ENCODE assay signal across 1 cellular context in the genomic region with DNA sequence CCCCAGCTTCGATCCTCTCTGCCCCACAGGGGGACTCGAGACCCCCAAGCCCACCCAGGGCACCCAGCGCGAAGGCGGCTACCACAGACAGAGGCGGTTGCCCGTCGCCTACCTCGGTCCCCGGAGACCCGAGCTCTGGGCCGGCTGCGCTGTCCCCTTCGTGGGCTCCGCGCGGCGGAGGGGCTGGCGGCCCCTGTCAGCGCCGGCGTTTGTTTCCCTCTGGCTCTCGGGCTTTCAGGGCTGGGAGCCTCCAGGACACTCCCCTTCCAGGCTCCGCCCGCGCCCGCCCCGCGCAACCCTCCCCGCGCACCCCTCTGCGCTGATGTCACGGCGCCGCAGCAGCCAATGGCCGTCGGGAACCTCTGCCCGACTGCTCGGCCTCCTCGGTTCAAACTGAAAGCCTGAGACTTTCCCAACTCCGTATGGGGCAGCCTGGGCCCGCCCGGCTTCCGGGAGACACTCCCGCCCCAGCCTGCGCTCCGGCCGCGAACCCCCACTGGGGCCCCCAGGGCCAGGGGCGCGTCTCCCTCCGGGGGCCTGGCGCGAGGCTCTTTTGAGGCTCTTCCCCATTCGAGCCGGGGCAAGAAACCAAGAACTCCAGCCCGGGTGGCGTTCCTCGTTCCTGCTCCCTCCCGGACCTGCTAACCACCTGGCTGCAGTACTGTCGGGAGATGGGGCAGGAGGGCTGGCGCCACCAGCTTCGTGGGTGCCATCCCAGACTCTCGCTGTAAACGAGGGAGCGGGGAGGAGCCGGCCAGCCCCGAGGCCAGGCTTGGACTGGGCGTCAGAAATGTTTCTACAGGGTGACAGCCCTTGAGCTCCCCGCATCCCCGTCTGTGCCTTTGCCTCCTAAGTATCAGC.
TF ChIP-seq lines count a peak whose summit lies in the region.

A gene with protein sequence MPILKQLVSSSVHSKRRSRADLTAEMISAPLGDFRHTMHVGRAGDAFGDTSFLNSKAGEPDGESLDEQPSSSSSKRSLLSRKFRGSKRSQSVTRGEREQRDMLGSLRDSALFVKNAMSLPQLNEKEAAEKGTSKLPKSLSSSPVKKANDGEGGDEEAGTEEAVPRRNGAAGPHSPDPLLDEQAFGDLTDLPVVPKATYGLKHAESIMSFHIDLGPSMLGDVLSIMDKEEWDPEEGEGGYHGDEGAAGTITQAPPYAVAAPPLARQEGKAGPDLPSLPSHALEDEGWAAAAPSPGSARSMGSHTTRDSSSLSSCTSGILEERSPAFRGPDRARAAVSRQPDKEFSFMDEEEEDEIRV (minus strand): TSS at position 221 of the 861 bp plus-strand sequence. CDS start 25,501 bp downstream, outside the sequence.

TF ChIP-seq in HepG2, 621 proteins besides CTCF, POLR2A, EP300 and RAD21 (continued from another document and continues in another):
- TF ChIP-seq SPEN (CRISPR knock-in tag; IDR thresholded peaks at IDR 0.05; ENCODE audit: low read depth) (peak; percentile 71), MAF1 (CRISPR knock-in tag; IDR thresholded peaks at IDR 0.05; ENCODE audit: borderline replicate concordance) (0 out of 2 replicates have a peak, but pooled peaks have one; percentile 61), PPARG (CRISPR knock-in tag; conservative IDR thresholded peaks at IDR 0.05) (peak; percentile 93), SRF (IDR thresholded peaks at IDR 0.05; ENCODE audit: low read depth, low read length) (no peak), ZNF101 (CRISPR knock-in tag; IDR thresholded peaks at IDR 0.05; ENCODE audit: borderline replicate concordance, low read depth) (0 out of 2 replicates have a peak, but pooled peaks have one; percentile 11), ELF1 (CRISPR knock-in tag; IDR thresholded peaks at IDR 0.05) (peak; percentile 71), ZFYVE20 (CRISPR knock-in tag; IDR thresholded peaks at IDR 0.05; ENCODE audit: borderline replicate concordance, low read depth) (no peak), EED (CRISPR knock-in tag; IDR thresholded peaks at IDR 0.05) (no peak), ZNF747 (CRISPR knock-in tag; IDR thresholded peaks at IDR 0.05; ENCODE audit: borderline replicate concordance) (0 out of 2 replicates have a peak, but pooled peaks have one; percentile 28), ZC3H4 (CRISPR knock-in tag; IDR thresholded peaks at IDR 0.05; ENCODE audit: borderline replicate concordance) (no peak), FOSL2 (CRISPR knock-in tag; IDR thresholded peaks at IDR 0.05) (peak; percentile 18; the same call in 1 of the 2 replicates), ZNF10 (CRISPR knock-in tag; IDR thresholded peaks at IDR 0.05; ENCODE audit: borderline replicate concordance, low read depth) (no peak), PHF8 (CRISPR knock-in tag; IDR thresholded peaks at IDR 0.05) (peak; percentile 75), ZBTB8A (CRISPR knock-in tag; IDR thresholded peaks at IDR 0.05; ENCODE audit: borderline replicate concordance, low read depth) (no peak), HOXA3 (CRISPR knock-in tag; IDR thresholded peaks at IDR 0.05) (peak; percentile 89), U2AF1 (optimal IDR thresholded peaks at IDR 0.05; ENCODE audit: low read depth, low read length) (no peak), TSC22D2 (CRISPR knock-in tag; IDR thresholded peaks at IDR 0.05; ENCODE audit: borderline replicate concordance) (0 out of 2 replicates have a peak, but pooled peaks have one; percentile 32), ZIK1 (CRISPR knock-in tag; IDR thresholded peaks at IDR 0.05; ENCODE audit: borderline replicate concordance, low read depth) (peak; percentile 70; the same call in 1 of the 2 replicates), ZNF552 (CRISPR knock-in tag; IDR thresholded peaks at IDR 0.05; ENCODE audit: borderline replicate concordance) (0 out of 2 replicates have a peak, but pooled peaks have one; percentile 18), MEIS1 (CRISPR knock-in tag; IDR thresholded peaks at IDR 0.05; ENCODE audit: borderline replicate concordance) (no peak), ZNF792 (CRISPR knock-in tag; IDR thresholded peaks at IDR 0.05) (peak; percentile 88; the same call in 1 of the 2 replicates), ZNF883 (CRISPR knock-in tag; IDR thresholded peaks at IDR 0.05; ENCODE audit: not compliant biosample characterization) (peak; percentile 70), ELF3 (CRISPR knock-in tag; IDR thresholded peaks at IDR 0.05) (peak; percentile 85), MTA3 (CRISPR knock-in tag; IDR thresholded peaks at IDR 0.05) (no peak), ZNF253 (CRISPR knock-in tag; IDR thresholded peaks at IDR 0.05; ENCODE audit: borderline replicate concordance) (peak; percentile 90; the same call in 1 of the 2 replicates), KDM3A (CRISPR knock-in tag; IDR thresholded peaks at IDR 0.05; ENCODE audit: low read depth) (peak; percentile 69; the same call in 1 of the 2 replicates), U2AF2 (IDR thresholded peaks at IDR 0.05; ENCODE audit: low read depth, low read length) (no peak), IRX3 (CRISPR knock-in tag; IDR thresholded peaks at IDR 0.05; ENCODE audit: borderline replicate concordance, low read depth) (no peak), KLF15 (CRISPR knock-in tag; IDR thresholded peaks at IDR 0.05; ENCODE audit: borderline replicate concordance) (no peak), HIVEP1 (CRISPR knock-in tag; IDR thresholded peaks at IDR 0.05) (peak; percentile 93), KLF6 (CRISPR knock-in tag; IDR thresholded peaks at IDR 0.05) (peak; percentile 71; the same call in 1 of the 2 replicates), ZFY (CRISPR knock-in tag; IDR thresholded peaks at IDR 0.05) (peak; percentile 89), CBX5 (CRISPR knock-in tag; IDR thresholded peaks at IDR 0.05; ENCODE audit: borderline replicate concordance) (no peak), AKAP8 (CRISPR knock-in tag; IDR thresholded peaks at IDR 0.05) (no peak; the same call in 1 of the 2 replicates), STAT5B (CRISPR knock-in tag; IDR thresholded peaks at IDR 0.05) (0 out of 2 replicates have a peak, but pooled peaks have one; percentile 13), ATF7-NPFF (CRISPR knock-in tag; IDR thresholded peaks at IDR 0.05; ENCODE audit: low read depth) (peak; percentile 90; the same call in 1 of the 2 replicates)
- TF ChIP-seq, protein P1, sequence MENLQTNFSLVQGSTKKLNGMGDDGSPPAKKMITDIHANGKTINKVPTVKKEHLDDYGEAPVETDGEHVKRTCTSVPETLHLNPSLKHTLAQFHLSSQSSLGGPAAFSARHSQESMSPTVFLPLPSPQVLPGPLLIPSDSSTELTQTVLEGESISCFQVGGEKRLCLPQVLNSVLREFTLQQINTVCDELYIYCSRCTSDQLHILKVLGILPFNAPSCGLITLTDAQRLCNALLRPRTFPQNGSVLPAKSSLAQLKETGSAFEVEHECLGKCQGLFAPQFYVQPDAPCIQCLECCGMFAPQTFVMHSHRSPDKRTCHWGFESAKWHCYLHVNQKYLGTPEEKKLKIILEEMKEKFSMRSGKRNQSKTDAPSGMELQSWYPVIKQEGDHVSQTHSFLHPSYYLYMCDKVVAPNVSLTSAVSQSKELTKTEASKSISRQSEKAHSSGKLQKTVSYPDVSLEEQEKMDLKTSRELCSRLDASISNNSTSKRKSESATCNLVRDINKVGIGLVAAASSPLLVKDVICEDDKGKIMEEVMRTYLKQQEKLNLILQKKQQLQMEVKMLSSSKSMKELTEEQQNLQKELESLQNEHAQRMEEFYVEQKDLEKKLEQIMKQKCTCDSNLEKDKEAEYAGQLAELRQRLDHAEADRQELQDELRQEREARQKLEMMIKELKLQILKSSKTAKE (CRISPR knock-in tag; IDR thresholded peaks at IDR 0.05; ENCODE audit: borderline replicate concordance) = peak; percentile 59; the same call in 1 of the 2 replicates
- TF ChIP-seq, protein P2, sequence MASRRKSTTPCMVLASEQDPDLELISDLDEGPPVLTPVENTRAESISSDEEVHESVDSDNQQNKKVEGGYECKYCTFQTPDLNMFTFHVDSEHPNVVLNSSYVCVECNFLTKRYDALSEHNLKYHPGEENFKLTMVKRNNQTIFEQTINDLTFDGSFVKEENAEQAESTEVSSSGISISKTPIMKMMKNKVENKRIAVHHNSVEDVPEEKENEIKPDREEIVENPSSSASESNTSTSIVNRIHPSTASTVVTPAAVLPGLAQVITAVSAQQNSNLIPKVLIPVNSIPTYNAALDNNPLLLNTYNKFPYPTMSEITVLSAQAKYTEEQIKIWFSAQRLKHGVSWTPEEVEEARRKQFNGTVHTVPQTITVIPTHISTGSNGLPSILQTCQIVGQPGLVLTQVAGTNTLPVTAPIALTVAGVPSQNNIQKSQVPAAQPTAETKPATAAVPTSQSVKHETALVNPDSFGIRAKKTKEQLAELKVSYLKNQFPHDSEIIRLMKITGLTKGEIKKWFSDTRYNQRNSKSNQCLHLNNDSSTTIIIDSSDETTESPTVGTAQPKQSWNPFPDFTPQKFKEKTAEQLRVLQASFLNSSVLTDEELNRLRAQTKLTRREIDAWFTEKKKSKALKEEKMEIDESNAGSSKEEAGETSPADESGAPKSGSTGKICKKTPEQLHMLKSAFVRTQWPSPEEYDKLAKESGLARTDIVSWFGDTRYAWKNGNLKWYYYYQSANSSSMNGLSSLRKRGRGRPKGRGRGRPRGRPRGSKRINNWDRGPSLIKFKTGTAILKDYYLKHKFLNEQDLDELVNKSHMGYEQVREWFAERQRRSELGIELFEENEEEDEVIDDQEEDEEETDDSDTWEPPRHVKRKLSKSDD (CRISPR knock-in tag; IDR thresholded peaks at IDR 0.05; ENCODE audit: low read depth) = peak; percentile 88
- TF ChIP-seq, protein P3, sequence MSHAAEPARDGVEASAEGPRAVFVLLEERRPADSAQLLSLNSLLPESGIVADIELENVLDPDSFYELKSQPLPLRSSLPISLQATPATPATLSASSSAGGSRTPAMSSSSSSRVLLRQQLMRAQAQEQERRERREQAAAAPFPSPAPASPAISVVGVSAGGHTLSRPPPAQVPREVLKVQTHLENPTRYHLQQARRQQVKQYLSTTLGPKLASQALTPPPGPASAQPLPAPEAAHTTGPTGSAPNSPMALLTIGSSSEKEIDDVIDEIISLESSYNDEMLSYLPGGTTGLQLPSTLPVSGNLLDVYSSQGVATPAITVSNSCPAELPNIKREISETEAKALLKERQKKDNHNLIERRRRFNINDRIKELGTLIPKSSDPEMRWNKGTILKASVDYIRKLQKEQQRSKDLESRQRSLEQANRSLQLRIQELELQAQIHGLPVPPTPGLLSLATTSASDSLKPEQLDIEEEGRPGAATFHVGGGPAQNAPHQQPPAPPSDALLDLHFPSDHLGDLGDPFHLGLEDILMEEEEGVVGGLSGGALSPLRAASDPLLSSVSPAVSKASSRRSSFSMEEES (CRISPR knock-in tag; IDR thresholded peaks at IDR 0.05) = peak; percentile 68; the same call in 1 of the 2 replicates
- TF ChIP-seq, protein P4, sequence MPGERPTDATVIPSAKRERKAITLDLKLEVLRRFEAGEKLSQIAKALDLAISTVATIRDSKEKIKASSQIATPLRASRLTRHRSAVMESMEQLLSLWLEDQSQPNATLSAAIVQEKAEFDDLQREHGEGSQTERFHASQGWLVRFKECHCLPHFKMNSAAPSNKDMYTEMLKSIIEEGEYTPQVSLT (CRISPR knock-in tag; IDR thresholded peaks at IDR 0.05; ENCODE audit: borderline replicate concordance, low read depth) = 0 out of 2 replicates have a peak, but pooled peaks have one; percentile 55
- TF ChIP-seq, protein P5, sequence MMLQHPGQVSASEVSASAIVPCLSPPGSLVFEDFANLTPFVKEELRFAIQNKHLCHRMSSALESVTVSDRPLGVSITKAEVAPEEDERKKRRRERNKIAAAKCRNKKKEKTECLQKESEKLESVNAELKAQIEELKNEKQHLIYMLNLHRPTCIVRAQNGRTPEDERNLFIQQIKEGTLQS (CRISPR knock-in tag; IDR thresholded peaks at IDR 0.05) = no peak; the same call in 1 of the 2 replicates
- TF ChIP-seq, protein P6, sequence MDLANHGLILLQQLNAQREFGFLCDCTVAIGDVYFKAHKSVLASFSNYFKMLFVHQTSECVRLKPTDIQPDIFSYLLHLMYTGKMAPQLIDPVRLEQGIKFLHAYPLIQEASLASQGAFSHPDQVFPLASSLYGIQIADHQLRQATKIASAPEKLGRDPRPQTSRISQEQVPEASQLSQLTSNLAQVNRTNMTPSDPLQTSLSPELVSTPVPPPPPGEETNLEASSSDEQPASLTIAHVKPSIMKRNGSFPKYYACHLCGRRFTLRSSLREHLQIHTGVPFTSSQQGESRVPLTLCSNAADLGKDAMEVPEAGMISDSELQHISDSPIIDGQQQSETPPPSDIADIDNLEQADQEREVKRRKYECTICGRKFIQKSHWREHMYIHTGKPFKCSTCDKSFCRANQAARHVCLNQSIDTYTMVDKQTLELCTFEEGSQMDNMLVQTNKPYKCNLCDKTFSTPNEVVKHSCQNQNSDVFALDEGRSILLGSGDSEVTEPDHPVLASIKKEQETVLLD (CRISPR knock-in tag; IDR thresholded peaks at IDR 0.05; ENCODE audit: low read depth) = peak; percentile 71; the same call in 1 of the 2 replicates
- TF ChIP-seq, protein P7, sequence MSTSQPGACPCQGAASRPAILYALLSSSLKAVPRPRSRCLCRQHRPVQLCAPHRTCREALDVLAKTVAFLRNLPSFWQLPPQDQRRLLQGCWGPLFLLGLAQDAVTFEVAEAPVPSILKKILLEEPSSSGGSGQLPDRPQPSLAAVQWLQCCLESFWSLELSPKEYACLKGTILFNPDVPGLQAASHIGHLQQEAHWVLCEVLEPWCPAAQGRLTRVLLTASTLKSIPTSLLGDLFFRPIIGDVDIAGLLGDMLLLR (CRISPR knock-in tag; IDR thresholded peaks at IDR 0.05) = peak; percentile 61; the same call in 1 of the 2 replicates
- TF ChIP-seq, protein P8, sequence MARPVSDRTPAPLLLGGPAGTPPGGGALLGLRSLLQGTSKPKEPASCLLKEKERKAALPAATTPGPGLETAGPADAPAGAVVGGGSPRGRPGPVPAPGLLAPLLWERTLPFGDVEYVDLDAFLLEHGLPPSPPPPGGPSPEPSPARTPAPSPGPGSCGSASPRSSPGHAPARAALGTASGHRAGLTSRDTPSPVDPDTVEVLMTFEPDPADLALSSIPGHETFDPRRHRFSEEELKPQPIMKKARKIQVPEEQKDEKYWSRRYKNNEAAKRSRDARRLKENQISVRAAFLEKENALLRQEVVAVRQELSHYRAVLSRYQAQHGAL (CRISPR knock-in tag; IDR thresholded peaks at IDR 0.05; ENCODE audit: not compliant biosample characterization) = peak; percentile 24
- TF ChIP-seq, protein P9, sequence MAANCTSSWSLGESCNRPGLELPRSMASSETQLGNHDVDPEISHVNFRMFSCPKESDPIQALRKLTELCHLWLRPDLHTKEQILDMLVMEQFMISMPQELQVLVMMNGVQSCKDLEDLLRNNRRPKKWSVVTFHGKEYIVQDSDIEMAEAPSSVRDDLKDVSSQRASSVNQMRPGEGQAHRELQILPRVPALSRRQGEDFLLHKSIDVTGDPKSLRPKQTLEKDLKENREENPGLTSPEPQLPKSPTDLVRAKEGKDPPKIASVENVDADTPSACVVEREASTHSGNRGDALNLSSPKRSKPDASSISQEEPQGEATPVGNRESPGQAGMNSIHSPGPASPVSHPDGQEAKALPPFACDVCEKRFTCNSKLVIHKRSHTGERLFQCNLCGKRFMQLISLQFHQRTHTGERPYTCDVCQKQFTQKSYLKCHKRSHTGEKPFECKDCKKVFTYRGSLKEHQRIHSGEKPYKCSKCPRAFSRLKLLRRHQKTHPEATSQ (CRISPR knock-in tag; IDR thresholded peaks at IDR 0.05; ENCODE audit: borderline replicate concordance) = no peak
